Comparison of ENCODE assay signal across 8 cellular contexts in genomic region chr10:45373003-45373782, GRCh38. TPM values are rescaled to one million over a fixed set of nuclear protein-coding genes. Genes with fewer than 3 reads are reported as not detected.
DNase-seq lines count a peak whose midpoint lies in the region; ATAC-seq and TF ChIP-seq lines count a peak whose summit lies in the region.

No MANE protein-coding gene starts in this region.

- H3K4me3 Mint-ChIP-seq in activated naive CD8-positive, alpha-beta T cell treated with anti-CD3 and anti-CD28 coated beads, Interleukin-2, amount 50 U/mL, for 24 hours, result peak overlapping the region; percentile 79

- H3K27ac ChIP-seq in right lobe of liver (no peak overlapping the region), thymus (ENCODE audit: low read depth) (no peak overlapping the region)

- H3K36me3 ChIP-seq in right lobe of liver (no peaks in the 10 kb centered on the region), thymus (ENCODE audit: control insufficient read depth, insufficient read depth) (no peaks in the 10 kb centered on the region)

- intact Hi-C loops in right lobe of liver (cut with DNase I), result no loop called here

- H3K27me3 ChIP-seq in right lobe of liver (peaks cover 0 to 16% of the 10 kb centered on the region in 2 donors), thymus (ENCODE audit: control insufficient read depth, insufficient read depth) (no peaks in the 10 kb centered on the region)

- H3K27ac Mint-ChIP-seq in activated naive CD8-positive, alpha-beta T cell treated with anti-CD3 and anti-CD28 coated beads, Interleukin-2, amount 50 U/mL, for 24 hours, result peak overlapping the region; percentile 67

- no peak for TF ChIP-seq CTCF in right lobe of liver (IDR thresholded peaks at IDR 0.05)

- no peaks in the 10 kb centered on the region for H3K9me3 Mint-ChIP-seq in activated naive CD8-positive, alpha-beta T cell treated with anti-CD3 and anti-CD28 coated beads, Interleukin-2, amount 50 U/mL, for 24 hours

- H3K4me1 Mint-ChIP-seq in activated naive CD8-positive, alpha-beta T cell treated with anti-CD3 and anti-CD28 coated beads, Interleukin-2, amount 50 U/mL, for 24 hours, result peaks cover 20% of the 10 kb centered on the region

- H3K9me3 ChIP-seq in right lobe of liver (no peaks in the 10 kb centered on the region), thymus (ENCODE audit: control insufficient read depth) (no peaks in the 10 kb centered on the region)

- CTCF ChIA-PET in HEK293T (lab: Yijun Ruan, JAX), result no interaction called here

- H3K4me1 ChIP-seq in right lobe of liver, result peaks cover 0 to 16% (median 6%) of the 10 kb centered on the region in 4 donors
- H3K4me1 ChIP-seq in thymus (ENCODE audit: control insufficient read depth, insufficient read depth, low read length), result peaks cover 8% of the 10 kb centered on the region

- POLR2A ChIA-PET in HEK293T (lab: Yijun Ruan, JAX), result interaction anchor here (0.6 kb wide), 1 partner anchor 16 kb away, joined by 3 read pairs; no protein-coding TSS in a partner anchor

- DNase-seq in DMS79 treated with DMSO at 0.1 percent for 48 hours (lab: John Stamatoyannopoulos, UW) (peak; percentile 5), DMS79 (lab: John Stamatoyannopoulos, UW) (no peak), HEK293T (ENCODE audit: extremely low spot score) (peak; percentile 27), NCI-H526 treated with DMSO at 0.1 percent for 48 hours (lab: John Stamatoyannopoulos, UW) (peak; percentile 42), right lobe of liver (peak in 1 of 3 donors; percentile 38), NCI-H1436 (lab: John Stamatoyannopoulos, UW) (no peak)
- DNase-seq in activated naive CD8-positive, alpha-beta T cell treated with anti-CD3 and anti-CD28 coated beads, Interleukin-2, amount 50 U/mL, for 24 hours, result peak; percentile 39

- ATAC-seq in activated naive CD8-positive, alpha-beta T cell treated with anti-CD3 and anti-CD28 coated beads, Interleukin-2, amount 50 U/mL, for 24 hours, result peak; percentile 57
- ATAC-seq in right lobe of liver, result peak; percentile 23 to 63 (median 41)

- WGBS in right lobe of liver (ENCODE audit: insufficient coverage, low coverage, low lambda C conversion rate, missing lambda C conversion rate), result 7% methylated on average over 9 of the region's 44 CpGs
- WGBS in thymus, result 3% methylated on average over 44 of the region's 44 CpGs

- TF ChIP-seq POLR2A in right lobe of liver (IDR thresholded peaks at IDR 0.05), result no peak

- peaks cover 51% of the 10 kb centered on the region for H3K27me3 Mint-ChIP-seq in activated naive CD8-positive, alpha-beta T cell treated with anti-CD3 and anti-CD28 coated beads, Interleukin-2, amount 50 U/mL, for 24 hours

- H3K4me3 ChIP-seq in right lobe of liver (peak overlapping the region; percentile 29 to 54 (median 40)), thymus (ENCODE audit: low read length) (peak overlapping the region; percentile 46)

- H3K36me3 Mint-ChIP-seq in activated naive CD8-positive, alpha-beta T cell treated with anti-CD3 and anti-CD28 coated beads, Interleukin-2, amount 50 U/mL, for 24 hours (ENCODE audit: low read depth), result no peaks in the 10 kb centered on the region

TF ChIP-seq in HEK293T, 16 proteins besides CTCF, POLR2A, EP300 and RAD21:
- TF ChIP-seq CTBP1 (IDR thresholded peaks at IDR 0.05; ENCODE audit: borderline replicate concordance) (no peak), ELF4 (IDR thresholded peaks at IDR 0.05) (no peak), LEF1 (IDR thresholded peaks at IDR 0.05; ENCODE audit: borderline replicate concordance) (no peak), NFRKB (IDR thresholded peaks at IDR 0.05) (no peak), ZNF384 (IDR thresholded peaks at IDR 0.05) (no peak), L3MBTL2 (conservative IDR thresholded peaks at IDR 0.05) (no peak)
TF ChIP-seq in HEK293T: peak in this region for 0.

RNA-seq across cellular contexts. Expression of gene ALOX5, which starts 0.8 kb away (rescaled TPM):
- 10 to 100 TPM in 2 of 6 experiments, 1 to 10 TPM in 4; 3.1 to 10.9 (median 6.6) TPM for total RNA-seq in right lobe of liver
- polyA plus RNA-seq in thymus, result 18.9 TPM

RNA-seq across cellular contexts. Expression of gene OR13A1, which starts 57.8 kb away (rescaled TPM):
- total RNA-seq in right lobe of liver, result not detected
- polyA plus RNA-seq in thymus, result 2.2 TPM

Comparison
In these comparisons a context has a peak if more than half of its experiments do, and no peak if none do; other contexts are left out.
1. DNase-seq: peak in DMS79 treated with DMSO at 0.1 percent for 48 hours (single experiment), HEK293T (single experiment), NCI-H526 treated with DMSO at 0.1 percent for 48 hours (single experiment) and activated naive CD8-positive, alpha-beta T cell treated with anti-CD3 and anti-CD28 coated beads, Interleukin-2, amount 50 U/mL, for 24 hours (single experiment); none in DMS79 (single experiment) and NCI-H1436 (single experiment).